ENCODE assay signal across 14 cellular contexts in genomic region chr4:33071552-33071951, GRCh38.
"Had no signal": no experiment of that assay in that cellular context is flagged by ENCODE, and none has a peak within 500 bp of the region (broad histone marks: within the 10 kb centered on the region; RNA-seq: fewer than 3 reads in every experiment).

No MANE protein-coding gene starts in this region.

- H3K4me3 Mint-ChIP-seq: activated CD4-positive, alpha-beta memory T cell treated with anti-CD3 and anti-CD28 coated beads for 36 hours; neural crest cell; stimulated activated naive B cell treated with anti-CD40 and anti-IgM and Interleukin-4, amounts not matched to agents 10 μg/mL and 1 μg/mL and 100 μg/mL, for 72 hours; T-cell had no signal

- H3K36me3 ChIP-seq: ascending aorta, upper lobe of left lung had no signal

- H3K27me3 Mint-ChIP-seq: activated CD4-positive, alpha-beta memory T cell treated with anti-CD3 and anti-CD28 coated beads for 36 hours; stimulated activated naive B cell treated with anti-CD40 and anti-IgM and Interleukin-4, amounts not matched to agents 10 μg/mL and 1 μg/mL and 100 μg/mL, for 72 hours; T-cell had no signal

- H3K27ac ChIP-seq: ascending aorta, coronary artery, upper lobe of left lung, VCaP had no signal

- H3K9me3 ChIP-seq: ascending aorta, upper lobe of left lung had no signal

- H3K27ac Mint-ChIP-seq: activated CD4-positive, alpha-beta memory T cell treated with anti-CD3 and anti-CD28 coated beads for 36 hours; stimulated activated naive B cell treated with anti-CD40 and anti-IgM and Interleukin-4, amounts not matched to agents 10 μg/mL and 1 μg/mL and 100 μg/mL, for 72 hours; T-cell had no signal

- H3K4me1 Mint-ChIP-seq: stimulated activated naive B cell treated with anti-CD40 and anti-IgM and Interleukin-4, amounts not matched to agents 10 μg/mL and 1 μg/mL and 100 μg/mL, for 72 hours; T-cell had no signal

- H3K36me3 Mint-ChIP-seq: activated CD4-positive, alpha-beta memory T cell treated with anti-CD3 and anti-CD28 coated beads for 36 hours; stimulated activated naive B cell treated with anti-CD40 and anti-IgM and Interleukin-4, amounts not matched to agents 10 μg/mL and 1 μg/mL and 100 μg/mL, for 72 hours; T-cell had no signal

- H3K4me3 ChIP-seq: ascending aorta, coronary artery, upper lobe of left lung had no signal

- ATAC-seq: left colon; right cardiac atrium; stimulated activated naive B cell treated with anti-CD40 and anti-IgM and Interleukin-4, amounts not matched to agents 10 μg/mL and 1 μg/mL and 100 μg/mL, for 72 hours; T-cell had no signal

- H3K27me3 ChIP-seq: ascending aorta, upper lobe of left lung had no signal

- H3K4me1 ChIP-seq: ascending aorta, upper lobe of left lung had no signal

- DNase-seq: activated CD4-positive, alpha-beta memory T cell treated with anti-CD3 and anti-CD28 coated beads for 36 hours; caudate nucleus; effector memory CD4-positive, alpha-beta T cell; left colon; right cardiac atrium; stimulated activated CD4-positive, alpha-beta T cell treated with anti-CD3 and anti-CD28 coated beads, Interleukin-2, amount 100 ng/mL, for 24 hours; stimulated activated naive B cell treated with anti-CD40 and anti-IgM and Interleukin-4, amounts not matched to agents 10 μg/mL and 1 μg/mL and 100 μg/mL, for 72 hours; T-cell; T1000; upper lobe of left lung had no signal
